ENCODE assay signal across 37 cellular contexts in the genomic region with DNA sequence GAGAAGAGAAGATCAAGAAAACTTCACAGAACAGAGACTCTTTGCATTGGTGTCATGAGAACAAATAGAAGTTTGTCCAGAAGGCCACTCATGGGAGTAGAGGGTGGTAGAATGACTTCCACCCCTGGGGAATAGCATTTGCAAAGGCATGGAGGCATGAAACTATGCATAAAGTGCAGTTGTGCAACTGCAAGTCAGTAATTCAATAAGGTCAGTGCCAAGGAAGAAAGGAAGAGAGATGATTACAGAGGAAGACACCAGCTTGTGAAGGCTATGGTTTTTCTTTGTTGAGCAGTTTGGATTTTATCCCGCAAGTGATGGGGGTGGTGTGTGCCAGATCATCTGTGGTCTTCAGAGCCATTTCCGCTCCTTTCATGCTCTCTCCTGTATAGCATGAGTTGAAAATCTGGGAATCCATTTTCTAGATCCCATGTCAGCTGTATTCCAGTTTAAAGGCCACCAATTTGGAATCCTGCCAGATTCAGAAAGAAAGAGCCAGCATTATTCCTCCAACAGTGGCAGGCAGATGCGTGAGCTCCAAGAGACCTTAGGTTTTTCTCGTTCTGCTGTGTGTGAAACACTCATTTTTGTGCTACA.
"Had no signal": no experiment of that assay in that cellular context is flagged by ENCODE, and none has a peak within 500 bp of the region (broad histone marks: within the 10 kb centered on the region; RNA-seq: fewer than 3 reads in every experiment).

No MANE protein-coding gene starts in this region.

- H3K9me3 Mint-ChIP-seq: activated CD4-positive, alpha-beta memory T cell treated with anti-CD3 and anti-CD28 coated beads, Interleukin-2, amount 10 ng/mL, durations not matched to agents 7 days and 5 days; activated naive CD4-positive, alpha-beta T cell treated with anti-CD3 and anti-CD28 coated beads, Interleukin-2, amount 10 ng/mL, durations not matched to agents 7 days and 5 days; activated naive CD8-positive, alpha-beta T cell treated with anti-CD3 and anti-CD28 coated beads, Interleukin-2, amount 50 U/mL, for 24 hours; brain had no signal

- H3K27ac ChIP-seq: Peyer's patch, WERI-Rb-1 had no signal

- H3K27me3 ChIP-seq: Peyer's patch had no signal

- H3K27me3 Mint-ChIP-seq: activated CD4-positive, alpha-beta memory T cell treated with anti-CD3 and anti-CD28 coated beads, Interleukin-2, amount 10 ng/mL, durations not matched to agents 7 days and 5 days; activated CD8-positive, alpha-beta memory T cell treated with anti-CD3 and anti-CD28 coated beads, Interleukin-2, amount 10 ng/mL, durations not matched to agents 7 days and 5 days; activated naive CD4-positive, alpha-beta T cell treated with anti-CD3 and anti-CD28 coated beads, Interleukin-2, amount 10 ng/mL, durations not matched to agents 7 days and 5 days; activated naive CD8-positive, alpha-beta T cell; brain had no signal

- ATAC-seq: activated CD8-positive, alpha-beta memory T cell treated with anti-CD3 and anti-CD28 coated beads, Interleukin-2, amount 10 ng/mL, durations not matched to agents 7 days and 5 days; activated naive CD8-positive, alpha-beta T cell treated with anti-CD3 and anti-CD28 coated beads, Interleukin-2, amount 50 U/mL, for 24 hours; K562; PC-3 had no signal

- H3K36me3 ChIP-seq: Peyer's patch, WERI-Rb-1 had no signal

- H3K36me3 Mint-ChIP-seq: activated CD8-positive, alpha-beta memory T cell treated with anti-CD3 and anti-CD28 coated beads, Interleukin-2, amount 10 ng/mL, durations not matched to agents 7 days and 5 days; activated naive CD4-positive, alpha-beta T cell treated with anti-CD3 and anti-CD28 coated beads, Interleukin-2, amount 10 ng/mL, durations not matched to agents 7 days and 5 days; activated naive CD8-positive, alpha-beta T cell; brain had no signal

- H3K4me1 ChIP-seq: Peyer's patch had no signal

- H3K4me3 ChIP-seq: K562, Peyer's patch had no signal

- DNase-seq: activated CD4-positive, alpha-beta memory T cell treated with anti-CD3 and anti-CD28 coated beads, Interleukin-2, amount 10 ng/mL, durations not matched to agents 7 days and 5 days; activated CD4-positive, alpha-beta T cell treated with anti-CD3 and anti-CD28 coated beads for 1 hour; activated CD4-positive, alpha-beta T cell treated with anti-CD3 and anti-CD28 coated beads for 48 hours; activated CD4-positive, CD25-positive, alpha-beta regulatory T cell; activated CD8-positive, alpha-beta memory T cell treated with anti-CD3 and anti-CD28 coated beads for 24 hours; activated CD8-positive, alpha-beta memory T cell treated with anti-CD3 and anti-CD28 coated beads, Interleukin-2, amount 10 ng/mL, durations not matched to agents 7 days and 5 days; activated CD8-positive, alpha-beta memory T cell treated with anti-CD3 and anti-CD28 coated beads, Interleukin-2, amount 50 U/mL, for 48 hours; activated effector memory CD4-positive, alpha-beta T cell treated with Interleukin-2 at 50 U/mL for 16 hours; activated naive CD4-positive, alpha-beta T cell treated with anti-CD3 and anti-CD28 coated beads, Interleukin-2, amount 10 ng/mL, durations not matched to agents 7 days and 5 days; activated naive CD8-positive, alpha-beta T cell treated with anti-CD3 and anti-CD28 coated beads, Interleukin-2, amount 50 U/mL, for 24 hours; activated T-cell treated with anti-CD3 and anti-CD28 coated beads, Interleukin-2, amount 50 U/mL, for 48 hours; anterior cingulate cortex; central memory CD4-positive, alpha-beta T cell; IMR-90; NCI-H1105; NCI-H1417 treated with DMSO at 0.1 percent for 48 hours; NCI-H1694; NCI-H1930; NCI-H2081 treated with DMSO at 0.1 percent for 48 hours; NCI-H2171; NCI-H226; NCI-H510A; NCI-H526; NCI-H82; NK-92 treated with Interleukin-12 subunit alpha and Interleukin-12 subunit beta, amount 100 ng/mL, for 24 hours; PC-3; Peyer's patch; RPMI8226; SHP77 treated with DMSO at 0.1 percent for 48 hours; SW 1271; T-helper 1 cell; T-helper 2 cell; T-helper 9 cell; WERI-Rb-1 had no signal

- H3K4me1 Mint-ChIP-seq: activated CD4-positive, alpha-beta memory T cell treated with anti-CD3 and anti-CD28 coated beads, Interleukin-2, amount 10 ng/mL, durations not matched to agents 7 days and 5 days; activated CD8-positive, alpha-beta memory T cell treated with anti-CD3 and anti-CD28 coated beads, Interleukin-2, amount 10 ng/mL, durations not matched to agents 7 days and 5 days; activated naive CD4-positive, alpha-beta T cell treated with anti-CD3 and anti-CD28 coated beads, Interleukin-2, amount 10 ng/mL, durations not matched to agents 7 days and 5 days; activated naive CD8-positive, alpha-beta T cell treated with anti-CD3 and anti-CD28 coated beads, Interleukin-2, amount 50 U/mL, for 24 hours had no signal

- H3K4me3 Mint-ChIP-seq: activated CD4-positive, alpha-beta memory T cell treated with anti-CD3 and anti-CD28 coated beads, Interleukin-2, amount 10 ng/mL, durations not matched to agents 7 days and 5 days; activated CD8-positive, alpha-beta memory T cell treated with anti-CD3 and anti-CD28 coated beads, Interleukin-2, amount 10 ng/mL, durations not matched to agents 7 days and 5 days; activated naive CD4-positive, alpha-beta T cell treated with anti-CD3 and anti-CD28 coated beads, Interleukin-2, amount 10 ng/mL, durations not matched to agents 7 days and 5 days; activated naive CD8-positive, alpha-beta T cell; activated naive CD8-positive, alpha-beta T cell treated with anti-CD3 and anti-CD28 coated beads, Interleukin-2, amount 50 U/mL, for 24 hours; brain had no signal

- H3K27ac Mint-ChIP-seq: activated CD4-positive, alpha-beta memory T cell treated with anti-CD3 and anti-CD28 coated beads, Interleukin-2, amount 10 ng/mL, durations not matched to agents 7 days and 5 days; activated CD8-positive, alpha-beta memory T cell treated with anti-CD3 and anti-CD28 coated beads, Interleukin-2, amount 10 ng/mL, durations not matched to agents 7 days and 5 days; activated naive CD4-positive, alpha-beta T cell treated with anti-CD3 and anti-CD28 coated beads, Interleukin-2, amount 10 ng/mL, durations not matched to agents 7 days and 5 days; activated naive CD8-positive, alpha-beta T cell; activated naive CD8-positive, alpha-beta T cell treated with anti-CD3 and anti-CD28 coated beads, Interleukin-2, amount 50 U/mL, for 24 hours had no signal

- H3K9me3 ChIP-seq: Peyer's patch had no signal
